In the genomic region with DNA sequence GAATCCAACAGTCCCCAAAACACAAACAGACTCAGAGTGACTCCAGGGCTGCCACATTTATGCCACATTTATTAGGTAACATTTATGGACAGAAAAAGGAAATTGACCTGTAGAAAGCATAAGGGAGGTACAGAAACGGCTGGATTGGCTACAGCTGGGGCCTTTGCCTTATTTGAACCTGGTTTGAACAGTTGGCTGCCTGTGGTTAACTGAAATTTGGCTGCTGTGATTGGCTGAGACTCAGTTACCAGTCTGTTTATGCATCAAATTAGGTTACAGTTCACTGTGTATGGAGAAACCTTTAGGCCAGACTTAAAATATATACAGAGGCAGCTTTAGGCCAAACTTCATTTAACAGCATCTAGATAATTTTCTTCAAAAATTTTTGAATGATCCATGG, we compare ENCODE assay signal across 20 cellular contexts.
"Had no signal": no experiment of that assay in that cellular context is flagged by ENCODE, and none has a peak within 500 bp of the region (broad histone marks: within the 10 kb centered on the region; RNA-seq: fewer than 3 reads in every experiment).

No MANE protein-coding gene starts in this region.

- DNase-seq: activated CD4-positive, alpha-beta memory T cell treated with anti-CD3 and anti-CD28 coated beads, Interleukin-2, amount 10 ng/mL, durations not matched to agents 7 days and 5 days; activated gamma-delta T cell treated with Interleukin-2 at 50 U/mL for 16 hours; activated naive CD8-positive, alpha-beta T cell treated with anti-CD3 and anti-CD28 coated beads for 36 hours; activated T-cell treated with anti-CD3 and anti-CD28 coated beads, Interleukin-2, amount 50 U/mL, for 72 hours; anterior cingulate cortex; cerebellar nuclear complex; dermis blood vessel endothelial cell; endodermal cell; erythroblast; immature natural killer cell; left colon; naive B cell; stimulated activated CD4-positive, alpha-beta T cell treated with anti-CD3 and anti-CD28 coated beads, Interleukin-4, amount 100 ng/mL, for 4 hours; stimulated activated naive CD8-positive, alpha-beta T cell treated with anti-CD3 and anti-CD28 coated beads, Interleukin-15, amount 100 ng/mL, for 72 hours; uterus had no signal

- H3K27me3 ChIP-seq: right atrium auricular region, uterus had no signal

- H3K4me3 ChIP-seq: lung, right atrium auricular region, skin epidermis, thoracic aorta, uterus had no signal

- H3K9me3 ChIP-seq: right atrium auricular region, thoracic aorta, uterus had no signal

- H3K36me3 ChIP-seq: right atrium auricular region, thoracic aorta, uterus had no signal

- H3K27ac ChIP-seq: right atrium auricular region, skin epidermis, thoracic aorta, uterus, VCaP had no signal

- H3K4me1 ChIP-seq: right atrium auricular region, uterus had no signal
